Comparison of ENCODE assay signal across 32 cellular contexts in genomic region chr22:29531419-29531818, GRCh38. TPM values are rescaled to one million over a fixed set of nuclear protein-coding genes. Genes with fewer than 3 reads are reported as not detected.
A peak's percentile ranks its signal among the peaks of the same experiment; 100 is the strongest.
DNase-seq lines count a peak whose midpoint lies in the region; ATAC-seq, FAIRE-seq and TF ChIP-seq lines count a peak whose summit lies in the region.
"Had no signal": no experiment of that assay in that cellular context is flagged by ENCODE, and none has a peak within 500 bp of the region (broad histone marks: within the 10 kb centered on the region; RNA-seq: fewer than 3 reads in every experiment).

No MANE protein-coding gene starts in this region.

- TF ChIP-seq CTCF in MCF 10A (IDR thresholded peaks at IDR 0.05; ENCODE audit: unreplicated experiment) (no peak), breast epithelium (IDR thresholded peaks at IDR 0.05) (no peak), epithelial cell of esophagus (IDR thresholded peaks at IDR 0.05; ENCODE audit: insufficient read depth, low read depth, low read length, missing control alignments) (no peak)

- no peak overlapping the region for H3K27ac Mint-ChIP-seq in MCF 10A (ENCODE audit: low read depth, unreplicated experiment)
- H3K27ac Mint-ChIP-seq: CD8-positive, alpha-beta memory T cell had no signal

- no TSS peak for BruUV-seq in MCF 10A (replicated peaks; lab: Mats Ljungman, UMichigan)

- H3K36me3 Mint-ChIP-seq in MCF 10A (ENCODE audit: insufficient read depth, unreplicated experiment) = peaks cover 82% of the 10 kb centered on the region

- H3K4me1 Mint-ChIP-seq in MCF 10A (ENCODE audit: insufficient read depth, unreplicated experiment) = no peaks in the 10 kb centered on the region
- H3K4me1 Mint-ChIP-seq: CD14-positive monocyte had no signal

- ATAC-seq in HG03045 (IDR thresholded peaks at IDR 0.05; ENCODE audit: unreplicated experiment) = no peak
- ATAC-seq: HepG2 had no signal

- no peaks in the 10 kb centered on the region for H3K27me3 Mint-ChIP-seq in MCF 10A (ENCODE audit: insufficient read depth, unreplicated experiment)
- H3K27me3 Mint-ChIP-seq: CD8-positive, alpha-beta memory T cell had no signal

- DNase-seq in MCF 10A (ENCODE audit: unreplicated experiment) (peak; percentile 40), breast epithelium (ENCODE audit: low spot score in 2 of 2) (no peak), epithelial cell of esophagus (ENCODE audit: low read depth) (peak; percentile 16), posterior vena cava (ENCODE audit: low spot score) (peak; percentile 50), frontal cortex (ENCODE audit: low spot score in 2 of 2) (no peak), NCI-H128 (lab: John Stamatoyannopoulos, UW; ENCODE audit: unreplicated experiment) (no peak), kidney glomerular epithelial cell (lab: John Stamatoyannopoulos, UW) (no peak)
- DNase-seq: ACHN; BE2C; CD8-positive, alpha-beta memory T cell; DMS 273 treated with DMSO at 0.1 percent for 48 hours; DMS79; EL; GF-D8; KBM-7; MG63; NCI-H1417; NCI-H1694; NCI-H2029 treated with DMSO at 0.1 percent for 48 hours; NCI-H446 treated with DMSO at 0.1 percent for 48 hours; NCI-H526; NCI-H82; NK-92 treated with Interleukin-12 subunit alpha and Interleukin-12 subunit beta, amount 100 ng/mL, for 24 hours; SHP77 had no signal

- H3K4me1 ChIP-seq in breast epithelium = no peaks in the 10 kb centered on the region
- H3K4me1 ChIP-seq: BE2C had no signal

- TF ChIP-seq POLR2A in breast epithelium (IDR thresholded peaks at IDR 0.05) = no peak

- intact Hi-C loops in MCF 10A (cut with micrococcal nuclease) = no loop called here
- intact Hi-C loops in breast epithelium (cut with DNase I; ENCODE audit: low total_unique reads) = no loop called here
- intact Hi-C loops in posterior vena cava (cut with DNase I) = no loop called here

- no peak for FAIRE-seq in frontal cortex (lab: Jason Lieb, UNC)
- FAIRE-seq: GM12892, HepG2 had no signal

- CTCF ChIA-PET in MCF 10A (lab: Yijun Ruan, JAX) = interaction anchor here (0.6 to 0.9 kb wide), 2 partner anchors 11 to 268 kb away, joined by 3 read pairs; no protein-coding TSS in a partner anchor

- no peak overlapping the region for H3K27ac ChIP-seq in breast epithelium
- H3K27ac ChIP-seq: 22Rv1, PC-9 had no signal

- peaks cover 8% of the 10 kb centered on the region for H3K9me3 Mint-ChIP-seq in MCF 10A (ENCODE audit: unreplicated experiment)
- H3K9me3 Mint-ChIP-seq: CD8-positive, alpha-beta memory T cell had no signal

- POLR2A ChIA-PET in MCF 10A (lab: Yijun Ruan, JAX) = interaction anchor here (0.6 to 1.6 kb wide), 2 partner anchors 22 to 73 kb away, joined by 3 to 7 read pairs; partner anchors contain the start of gene THOC5

- no peaks in the 10 kb centered on the region for H3K27me3 ChIP-seq in breast epithelium
- H3K27me3 ChIP-seq: BE2C, MG63 had no signal

- no peak overlapping the region for H3K4me3 Mint-ChIP-seq in MCF 10A (ENCODE audit: unreplicated experiment)
- H3K4me3 Mint-ChIP-seq: CD14-positive monocyte; CD8-positive, alpha-beta memory T cell had no signal

- H3K9me3 ChIP-seq in breast epithelium = no peaks in the 10 kb centered on the region
- H3K9me3 ChIP-seq: BE2C, MG63 had no signal

- peaks cover 21% of the 10 kb centered on the region for H3K36me3 ChIP-seq in breast epithelium

- H3K4me3 ChIP-seq in breast epithelium (no peak overlapping the region), epithelial cell of esophagus (ENCODE audit: low read length) (no peak overlapping the region)
- H3K4me3 ChIP-seq: MG63, PC-9 had no signal

RNA-seq across cellular contexts. Expression of gene THOC5, which starts 22.1 kb away (rescaled TPM):
- total RNA-seq in MCF 10A (2022) (50.3 and 51.3 TPM in 2 replicates), breast epithelium (10 to 100 TPM; 33.2 to 55.4 (median 48.0) TPM), posterior vena cava (10 to 100 TPM; 33.9 to 35.7 TPM), frontal cortex (33.0 TPM)

RNA-seq across cellular contexts. Expression of gene NIPSNAP1, which starts 49.5 kb away (rescaled TPM):
- total RNA-seq in MCF 10A (2022) = 23.4 and 27.2 TPM in 2 replicates
- total RNA-seq in breast epithelium = 10 to 100 TPM in 2 of 3 donors, 1 to 10 TPM in 1; 7.4 to 29.3 (median 28.5) TPM
- 10 to 100 TPM in 1 of 2 donors, 1 to 10 TPM in 1; 8.9 to 14.9 TPM for total RNA-seq in posterior vena cava
- total RNA-seq in frontal cortex = 84.4 TPM

RNA-seq across cellular contexts. Expression of gene NEFH, which starts 51.4 kb away (rescaled TPM):
- total RNA-seq in MCF 10A (2022) = not detected in 2 replicates
- under 1 TPM; 0.29 to 0.33 (median 0.32) TPM for total RNA-seq in breast epithelium
- under 1 TPM; 0.33 to 0.42 TPM for total RNA-seq in posterior vena cava
- total RNA-seq in frontal cortex = 0.41 TPM
- total RNA-seq: H4, HepG2, HT1080 had no signal

Comparison
In these comparisons a context has a peak if more than half of its experiments do, and no peak if none do; other contexts are left out.
1. DNase-seq: peak in MCF 10A (single experiment), epithelial cell of esophagus (single experiment) and posterior vena cava (single experiment); none in breast epithelium (0 of 2), frontal cortex (0 of 2), NCI-H128 (single experiment) and kidney glomerular epithelial cell (single experiment).